ENCODE assay signal across 17 cellular contexts in genomic region chr10:111142082-111142481, GRCh38.
"Had no signal": no experiment of that assay in that cellular context is flagged by ENCODE, and none has a peak within 500 bp of the region (broad histone marks: within the 10 kb centered on the region; RNA-seq: fewer than 3 reads in every experiment).

No MANE protein-coding gene starts in this region.

- H3K9me3 ChIP-seq: breast epithelium, mucosa of descending colon had no signal

- H3K27ac ChIP-seq: breast epithelium, foreskin keratinocyte had no signal

- DNase-seq: activated CD4-positive, alpha-beta T cell treated with anti-CD3 and anti-CD28 coated beads for 1 hour; activated CD4-positive, alpha-beta T cell treated with anti-CD3 and anti-CD28 coated beads, Interleukin-2, amount 50 U/mL, for 48 hours; activated CD8-positive, alpha-beta memory T cell treated with anti-CD3 and anti-CD28 coated beads, Interleukin-2, amount 10 ng/mL, durations not matched to agents 7 days and 5 days; activated gamma-delta T cell; activated T-cell treated with anti-CD3 and anti-CD28 coated beads, Interleukin-2, amount 50 U/mL, for 4 hours; aorta; foreskin keratinocyte; head of caudate nucleus; islet precursor cell; mammary epithelial cell; mucosa of descending colon; naive thymus-derived CD8-positive, alpha-beta T cell; nucleus accumbens; right cardiac atrium; small intestine had no signal

- H3K36me3 Mint-ChIP-seq: activated CD8-positive, alpha-beta memory T cell treated with anti-CD3 and anti-CD28 coated beads, Interleukin-2, amount 10 ng/mL, durations not matched to agents 7 days and 5 days; naive thymus-derived CD8-positive, alpha-beta T cell had no signal

- H3K9me3 Mint-ChIP-seq: activated T-cell treated with anti-CD3 and anti-CD28 coated beads, Interleukin-2, amount 50 U/mL, for 4 hours; naive thymus-derived CD8-positive, alpha-beta T cell had no signal

- H3K27me3 ChIP-seq: breast epithelium, foreskin keratinocyte had no signal

- H3K27ac Mint-ChIP-seq: activated CD8-positive, alpha-beta memory T cell treated with anti-CD3 and anti-CD28 coated beads, Interleukin-2, amount 10 ng/mL, durations not matched to agents 7 days and 5 days; naive thymus-derived CD8-positive, alpha-beta T cell had no signal

- H3K4me3 ChIP-seq: breast epithelium, mucosa of descending colon had no signal

- ATAC-seq: activated CD8-positive, alpha-beta memory T cell treated with anti-CD3 and anti-CD28 coated beads, Interleukin-2, amount 10 ng/mL, durations not matched to agents 7 days and 5 days; activated T-cell treated with anti-CD3 and anti-CD28 coated beads, Interleukin-2, amount 50 U/mL, for 4 hours; foreskin keratinocyte; left lobe of liver; mucosa of descending colon; naive thymus-derived CD8-positive, alpha-beta T cell; right cardiac atrium had no signal

- H3K4me3 Mint-ChIP-seq: activated CD8-positive, alpha-beta memory T cell treated with anti-CD3 and anti-CD28 coated beads, Interleukin-2, amount 10 ng/mL, durations not matched to agents 7 days and 5 days; activated T-cell treated with anti-CD3 and anti-CD28 coated beads, Interleukin-2, amount 50 U/mL, for 4 hours; naive thymus-derived CD8-positive, alpha-beta T cell had no signal

- H3K4me1 ChIP-seq: breast epithelium, foreskin keratinocyte had no signal

- H3K36me3 ChIP-seq: breast epithelium had no signal
